ENCODE assay signal across 8 cellular contexts in genomic region chr11:45045692-45046471, GRCh38.
A peak's percentile ranks its signal among the peaks of the same experiment; 100 is the strongest.
DNase-seq lines count a peak whose midpoint lies in the region; ATAC-seq and TF ChIP-seq lines count a peak whose summit lies in the region.

No MANE protein-coding gene starts in this region.

- H3K4me3 ChIP-seq in right cardiac atrium (ENCODE audit: low read length) (no peak overlapping the region), WERI-Rb-1 (ENCODE audit: low read depth, low read length) (no peak overlapping the region)

- CTCF ChIA-PET in activated CD8-positive, alpha-beta T cell treated with anti-CD3 and anti-CD28 coated beads, Interleukin-2, amount 10 ng/mL, durations not matched to agents 7 days and 5 days (lab: Charles Lee), result interaction anchor here (1.2 kb wide), 1 partner anchor 119 kb away, joined by 4 read pairs; no protein-coding TSS in a partner anchor

- H3K27me3 Mint-ChIP-seq in activated CD8-positive, alpha-beta T cell treated with anti-CD3 and anti-CD28 coated beads, Interleukin-2, amount 10 ng/mL, durations not matched to agents 7 days and 5 days (ENCODE audit: low read depth), result peaks cover 7% of the 10 kb centered on the region
- H3K27me3 Mint-ChIP-seq in stimulated activated memory B cell treated with anti-CD40 and anti-IgM and Interleukin-4, amounts not matched to agents 10 μg/mL and 1 μg/mL and 100 μg/mL, for 72 hours, result peaks cover 19% of the 10 kb centered on the region

- 52% methylated on average over 19 of the region's 19 CpGs for WGBS in right cardiac atrium

- H3K27ac ChIP-seq in right cardiac atrium (ENCODE audit: low read length), result peak overlapping the region; percentile 33
- H3K27ac ChIP-seq in WERI-Rb-1, result no peak overlapping the region

- DNase-seq in NK-92 treated with Interleukin-12 subunit alpha and Interleukin-12 subunit beta, amount 100 ng/mL, for 24 hours (lab: John Stamatoyannopoulos, UW), result peak; percentile 70
- DNase-seq in NK-92 (lab: John Stamatoyannopoulos, UW; ENCODE audit: unreplicated experiment), result no peak
- DNase-seq in activated CD8-positive, alpha-beta T cell treated with anti-CD3 and anti-CD28 coated beads, Interleukin-2, amount 10 ng/mL, durations not matched to agents 7 days and 5 days, result peak; percentile 21
- DNase-seq in right cardiac atrium, result peak in 2 of 3 donors; percentile 47 to 68
- DNase-seq in WERI-Rb-1, result no peak
- DNase-seq in NCI-H345 (lab: John Stamatoyannopoulos, UW), result no peak
- DNase-seq in NCI-H774 (lab: John Stamatoyannopoulos, UW), result no peak

- H3K27me3 ChIP-seq in right cardiac atrium (ENCODE audit: control insufficient read depth, insufficient read depth), result no peaks in the 10 kb centered on the region
- H3K27me3 ChIP-seq in WERI-Rb-1 (ENCODE audit: insufficient read depth, low read depth, severe bottlenecking), result no peaks in the 10 kb centered on the region

- POLR2A ChIA-PET in activated CD8-positive, alpha-beta T cell treated with anti-CD3 and anti-CD28 coated beads, Interleukin-2, amount 10 ng/mL, durations not matched to agents 7 days and 5 days (lab: Charles Lee), result no interaction called here

- H3K36me3 ChIP-seq in WERI-Rb-1, result no peaks in the 10 kb centered on the region

- H3K4me1 ChIP-seq in right cardiac atrium (ENCODE audit: control insufficient read depth, insufficient read depth, low read length), result peaks cover 21% of the 10 kb centered on the region

- no peak overlapping the region for H3K4me3 Mint-ChIP-seq in activated CD8-positive, alpha-beta T cell treated with anti-CD3 and anti-CD28 coated beads, Interleukin-2, amount 10 ng/mL, durations not matched to agents 7 days and 5 days
- H3K4me3 Mint-ChIP-seq in stimulated activated memory B cell treated with anti-CD40 and anti-IgM and Interleukin-4, amounts not matched to agents 10 μg/mL and 1 μg/mL and 100 μg/mL, for 72 hours, result no peak overlapping the region

- H3K9me3 Mint-ChIP-seq in activated CD8-positive, alpha-beta T cell treated with anti-CD3 and anti-CD28 coated beads, Interleukin-2, amount 10 ng/mL, durations not matched to agents 7 days and 5 days (ENCODE audit: insufficient read depth), result no peaks in the 10 kb centered on the region
- peaks cover 4% of the 10 kb centered on the region for H3K9me3 Mint-ChIP-seq in stimulated activated memory B cell treated with anti-CD40 and anti-IgM and Interleukin-4, amounts not matched to agents 10 μg/mL and 1 μg/mL and 100 μg/mL, for 72 hours

- H3K27ac Mint-ChIP-seq in activated CD8-positive, alpha-beta T cell treated with anti-CD3 and anti-CD28 coated beads, Interleukin-2, amount 10 ng/mL, durations not matched to agents 7 days and 5 days, result no peak overlapping the region
- H3K27ac Mint-ChIP-seq in stimulated activated memory B cell treated with anti-CD40 and anti-IgM and Interleukin-4, amounts not matched to agents 10 μg/mL and 1 μg/mL and 100 μg/mL, for 72 hours, result peak overlapping the region; percentile 20

- H3K36me3 Mint-ChIP-seq in activated CD8-positive, alpha-beta T cell treated with anti-CD3 and anti-CD28 coated beads, Interleukin-2, amount 10 ng/mL, durations not matched to agents 7 days and 5 days (ENCODE audit: low read depth), result no peaks in the 10 kb centered on the region
- no peaks in the 10 kb centered on the region for H3K36me3 Mint-ChIP-seq in stimulated activated memory B cell treated with anti-CD40 and anti-IgM and Interleukin-4, amounts not matched to agents 10 μg/mL and 1 μg/mL and 100 μg/mL, for 72 hours

- no peaks in the 10 kb centered on the region for H3K9me3 ChIP-seq in right cardiac atrium (ENCODE audit: control insufficient read depth, low read length)
- no peaks in the 10 kb centered on the region for H3K9me3 ChIP-seq in WERI-Rb-1 (ENCODE audit: severe bottlenecking)

- no peak for ATAC-seq in activated CD8-positive, alpha-beta T cell treated with anti-CD3 and anti-CD28 coated beads, Interleukin-2, amount 10 ng/mL, durations not matched to agents 7 days and 5 days
- peak; percentile 33 to 49 for ATAC-seq in right cardiac atrium
- ATAC-seq in stimulated activated memory B cell treated with anti-CD40 and anti-IgM and Interleukin-4, amounts not matched to agents 10 μg/mL and 1 μg/mL and 100 μg/mL, for 72 hours, result no peak

- intact Hi-C loops in right cardiac atrium (cut with DNase I), result no loop called here

- H3K4me1 Mint-ChIP-seq in activated CD8-positive, alpha-beta T cell treated with anti-CD3 and anti-CD28 coated beads, Interleukin-2, amount 10 ng/mL, durations not matched to agents 7 days and 5 days (ENCODE audit: low read depth), result peaks cover 6% of the 10 kb centered on the region
- no peaks in the 10 kb centered on the region for H3K4me1 Mint-ChIP-seq in stimulated activated memory B cell treated with anti-CD40 and anti-IgM and Interleukin-4, amounts not matched to agents 10 μg/mL and 1 μg/mL and 100 μg/mL, for 72 hours

- TF ChIP-seq CTCF in WERI-Rb-1 (IDR thresholded peaks at IDR 0.05; ENCODE audit: low read depth, low read length), result no peak

Comparison
In these comparisons a context has a peak if more than half of its experiments do, and no peak if none do; other contexts are left out.
1. DNase-seq: peak in NK-92 treated with Interleukin-12 subunit alpha and Interleukin-12 subunit beta, amount 100 ng/mL, for 24 hours (single experiment), activated CD8-positive, alpha-beta T cell treated with anti-CD3 and anti-CD28 coated beads, Interleukin-2, amount 10 ng/mL, durations not matched to agents 7 days and 5 days (single experiment) and right cardiac atrium (2 of 3); none in NK-92 (single experiment), WERI-Rb-1 (single experiment), NCI-H345 (single experiment) and NCI-H774 (single experiment).
2. ATAC-seq: peak in right cardiac atrium (2 of 2); none in activated CD8-positive, alpha-beta T cell treated with anti-CD3 and anti-CD28 coated beads, Interleukin-2, amount 10 ng/mL, durations not matched to agents 7 days and 5 days (single experiment) and stimulated activated memory B cell treated with anti-CD40 and anti-IgM and Interleukin-4, amounts not matched to agents 10 μg/mL and 1 μg/mL and 100 μg/mL, for 72 hours (single experiment).